ENCODE assay signal across 7 cellular contexts in the genomic region with DNA sequence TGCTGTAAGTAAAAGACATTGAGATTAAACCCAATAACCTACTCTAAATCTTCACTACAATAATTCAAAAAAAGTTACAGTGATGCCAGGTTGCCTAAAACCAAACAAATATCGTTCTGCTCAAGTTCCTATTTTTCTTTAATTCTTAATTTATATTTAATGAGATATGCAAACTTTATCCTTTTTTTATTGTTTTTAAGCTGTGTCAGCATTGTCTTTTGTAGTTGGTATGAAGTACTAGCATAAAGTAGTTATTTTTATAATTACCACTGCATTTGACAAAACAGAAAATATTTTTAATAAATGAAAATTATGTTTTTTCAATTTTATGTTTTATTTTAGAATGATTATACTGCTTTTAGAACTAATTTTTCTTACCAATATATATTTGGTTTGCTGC.
"Had no signal": no experiment of that assay in that cellular context is flagged by ENCODE, and none has a peak within 500 bp of the region (broad histone marks: within the 10 kb centered on the region; RNA-seq: fewer than 3 reads in every experiment).

No MANE protein-coding gene starts in this region.

- H2AFZ ChIP-seq: GM23338 had no signal

- H3K4me2 ChIP-seq: GM23338 had no signal

- H3K27ac ChIP-seq: HL-60 had no signal

- FAIRE-seq: H1, H54 had no signal

- H3K4me3 ChIP-seq: GM23338 had no signal

- ATAC-seq: GM23338 had no signal

- DNase-seq: H9, HCEC 1CT, KG1 had no signal
